Comparison of ENCODE assay signal across 27 cellular contexts in the genomic region with DNA sequence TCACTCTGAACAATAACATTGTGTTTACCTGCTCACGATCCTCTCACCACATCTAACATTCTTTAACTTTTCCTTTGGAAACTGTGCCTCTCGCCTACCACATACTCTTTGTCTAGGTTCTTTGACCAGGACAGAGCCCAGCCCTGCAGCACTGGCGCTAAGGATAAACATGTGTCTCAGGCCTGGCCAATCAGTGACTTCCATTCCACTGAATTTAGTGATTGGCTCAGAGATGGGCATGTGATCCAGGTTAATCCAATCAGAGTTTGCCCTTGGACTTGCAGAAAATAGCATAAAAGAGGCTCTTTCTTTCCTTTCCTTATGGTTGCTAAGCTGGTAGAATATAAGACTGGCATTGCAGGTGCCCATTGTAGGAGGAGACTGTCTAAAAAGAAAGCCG.
A peak's percentile ranks its signal among the peaks of the same experiment; 100 is the strongest.
DNase-seq lines count a peak whose midpoint lies in the region; ATAC-seq lines count a peak whose summit lies in the region.
"Had no signal": no experiment of that assay in that cellular context is flagged by ENCODE, and none has a peak within 500 bp of the region (broad histone marks: within the 10 kb centered on the region; RNA-seq: fewer than 3 reads in every experiment).

No MANE protein-coding gene starts in this region.

- peak; percentile 31 for DNase-seq in Right ventricle myocardium inferior (ENCODE audit: missing footprints)
- no peak for DNase-seq in cardiac septum (ENCODE audit: low spot score)
- DNase-seq in Karpas-422, result peak; percentile 66
- DNase-seq in SK-MEL-5 (ENCODE audit: low read depth, low spot score), result peak; percentile 70
- no peak for DNase-seq in SHP77 (lab: John Stamatoyannopoulos, UW)
- no peak for DNase-seq in NCI-H1694 treated with DMSO at 0.1 percent for 48 hours (lab: John Stamatoyannopoulos, UW)
- DNase-seq: ACHN; BE2C; CD8-positive, alpha-beta memory T cell; DMS 273 treated with DMSO at 0.1 percent for 48 hours; DND-41; GOT3; HCEC 1CT; MV-4-11; NCI-H1105 treated with DMSO at 0.1 percent for 48 hours; NCI-H146; NCI-H2029; NCI-H446; NCI-H524 treated with DMSO at 0.1 percent for 48 hours; NCI-H774; PC-9; RPMI8226; SIG-M5; SK-N-SH; SW 1271 had no signal

- in situ Hi-C loops in SK-MEL-5 (cut with HindIII; ENCODE audit: low pct_unique_long_range_greater_than_20kb, low sequenced_read_pairs), result no loop called here

- H3K79me2 ChIP-seq in Karpas-422 (ENCODE audit: low read length), result no peaks in the 10 kb centered on the region

- no peak overlapping the region for H3K4me3 ChIP-seq in Karpas-422 (ENCODE audit: low read length)
- H3K4me3 ChIP-seq: PC-9 had no signal

- no peak for ATAC-seq in Right ventricle myocardium inferior
- no peak for ATAC-seq in GM19452 (IDR thresholded peaks at IDR 0.05; ENCODE audit: unreplicated experiment)

- no peaks in the 10 kb centered on the region for H3K9me3 ChIP-seq in Karpas-422 (ENCODE audit: low read length)
- H3K9me3 ChIP-seq: BE2C, SK-N-SH had no signal

- H3K27me3 ChIP-seq in Karpas-422 (ENCODE audit: low read length), result no peaks in the 10 kb centered on the region
- H3K27me3 ChIP-seq: BE2C had no signal

- H3K36me3 ChIP-seq in Karpas-422 (ENCODE audit: insufficient read depth, low read length), result no peaks in the 10 kb centered on the region
- H3K36me3 ChIP-seq: BE2C had no signal

- intact Hi-C loops in Right ventricle myocardium inferior (cut with DNase I) (no loop called here), cardiac septum (cut with DNase I) (loop anchor here (10.0 kb wide), 1 partner anchor 883 kb away; a partner anchor contains a TSS)

- no peak overlapping the region for H2AFZ ChIP-seq in Karpas-422 (ENCODE audit: low read length)
- H2AFZ ChIP-seq: PC-9 had no signal

- H4K20me1 ChIP-seq in Karpas-422 (ENCODE audit: insufficient read depth, low read depth, low read length), result no peaks in the 10 kb centered on the region

- no peak overlapping the region for H3K9ac ChIP-seq in Karpas-422 (ENCODE audit: low read length)
- H3K9ac ChIP-seq: SK-N-SH had no signal

- H3K4me1 ChIP-seq in Karpas-422 (ENCODE audit: low read length), result peaks cover 7% of the 10 kb centered on the region
- H3K4me1 ChIP-seq: BE2C had no signal

- H3K27ac ChIP-seq in Karpas-422 (ENCODE audit: low read length), result no peak overlapping the region
- H3K27ac ChIP-seq: 22Rv1, PC-9 had no signal

- H3K4me2 ChIP-seq in Karpas-422 (ENCODE audit: low read depth, low read length, poor library complexity, severe bottlenecking), result no peak overlapping the region
- H3K4me2 ChIP-seq: PC-9, SK-N-SH had no signal

- no peaks in the 10 kb centered on the region for H3K9me2 ChIP-seq in Karpas-422 (replicated peaks; ENCODE audit: insufficient read depth, low read length)
- H3K9me2 ChIP-seq: SK-N-SH had no signal

Comparison
In these comparisons a context has a peak if more than half of its experiments do, and no peak if none do; other contexts are left out.
1. DNase-seq: peak in Right ventricle myocardium inferior (single experiment), Karpas-422 (single experiment) and SK-MEL-5 (single experiment); none in cardiac septum (single experiment), SHP77 (0 of 2) and NCI-H1694 treated with DMSO at 0.1 percent for 48 hours (single experiment).